Comparison of ENCODE assay signal across 16 cellular contexts in genomic region chrX:12225073-12225472, GRCh38.
"Had no signal": no experiment of that assay in that cellular context is flagged by ENCODE, and none has a peak within 500 bp of the region (broad histone marks: within the 10 kb centered on the region; RNA-seq: fewer than 3 reads in every experiment).

No MANE protein-coding gene starts in this region.

- H3K9me3 ChIP-seq: gastroesophageal sphincter, left ventricle myocardium inferior, lower lobe of right lung, ovary, thyroid gland had no signal

- H3K27me3 ChIP-seq: gastroesophageal sphincter, ovary, thyroid gland had no signal

- H3K27ac ChIP-seq: gastroesophageal sphincter, left ventricle myocardium inferior, lower lobe of right lung, ovary, thyroid gland had no signal

- H3K4me3 ChIP-seq: gastroesophageal sphincter, left ventricle myocardium inferior, lower lobe of right lung, ovary, thyroid gland had no signal

- FAIRE-seq: endometrium, small intestine, urothelium cell line had no signal

- H3K4me1 ChIP-seq: gastroesophageal sphincter, left ventricle myocardium inferior, lower lobe of right lung, thyroid gland had no signal

- H3K36me3 ChIP-seq: gastroesophageal sphincter, left ventricle myocardium inferior, lower lobe of right lung, ovary, thyroid gland had no signal

- DNase-seq: effector memory CD4-positive, alpha-beta T cell; foreskin fibroblast; glutamatergic neuron; islet precursor cell; left ventricle myocardium inferior; lower lobe of right lung; natural killer cell; ovary; right cardiac atrium; small intestine; stimulated activated CD4-positive, alpha-beta T cell treated with anti-CD3 and anti-CD28 coated beads, Interleukin-2, amount 100 ng/mL, for 48 hours; stimulated activated naive CD4-positive, alpha-beta T cell treated with Interleukin-2 at 50 U/mL for 16 hours; thyroid gland had no signal
